Comparison of ENCODE assay signal across 29 cellular contexts in the genomic region with DNA sequence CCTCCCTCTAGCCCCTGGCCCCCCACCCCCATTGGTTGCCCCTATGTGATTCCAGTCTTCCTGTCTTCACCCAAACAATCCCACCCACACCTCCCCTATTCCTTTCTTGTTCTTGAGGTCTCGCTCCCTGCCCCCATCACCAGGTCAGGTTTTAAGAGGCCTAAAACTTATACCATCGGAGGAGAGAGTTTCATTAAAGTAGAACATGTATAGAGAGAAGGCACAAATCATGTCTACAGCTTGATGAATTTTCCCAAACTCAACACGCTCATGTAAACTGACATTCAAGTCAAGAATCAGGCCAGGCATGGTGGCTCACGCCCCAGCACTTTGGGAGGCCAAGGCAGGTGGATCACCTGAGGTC. TPM values are rescaled to one million over a fixed set of nuclear protein-coding genes. Genes with fewer than 3 reads are reported as not detected.
"Had no signal": no experiment of that assay in that cellular context is flagged by ENCODE, and none has a peak within 500 bp of the region (broad histone marks: within the 10 kb centered on the region; RNA-seq: fewer than 3 reads in every experiment).

No MANE protein-coding gene starts in this region.

- H3K9me3 ChIP-seq: body of pancreas, gastrocnemius medialis, neutrophil, ovary, right lobe of liver, testis, upper lobe of left lung had no signal

- H3K4me3 Mint-ChIP-seq: activated naive CD8-positive, alpha-beta T cell; activated T-cell treated with anti-CD3 and anti-CD28 coated beads, Interleukin-2, amount 50 U/mL, for 24 hours; naive B cell; nephron progenitor cell had no signal

- FAIRE-seq: colon, endometrium, islet of Langerhans had no signal

- H3K27me3 Mint-ChIP-seq: activated naive CD8-positive, alpha-beta T cell; activated T-cell treated with anti-CD3 and anti-CD28 coated beads, Interleukin-2, amount 50 U/mL, for 24 hours; naive B cell; progenitor cell of endocrine pancreas had no signal

- H3K36me3 Mint-ChIP-seq: naive B cell had no signal

- H3K27me3 ChIP-seq: body of pancreas, gastrocnemius medialis, neutrophil, ovary, right lobe of liver, testis, upper lobe of left lung had no signal

- DNase-seq: activated CD4-positive, alpha-beta T cell treated with anti-CD3 and anti-CD28 coated beads, Interleukin-2, amount 50 U/mL, for 1 hour; activated CD4-positive, CD25-positive, alpha-beta regulatory T cell treated with anti-CD3 and anti-CD28 coated beads, Interleukin-2, amount 50 U/mL, for 72 hours; activated CD8-positive, alpha-beta memory T cell treated with anti-CD3 and anti-CD28 coated beads, Interleukin-2, amount 50 U/mL, for 4 hours; activated T-cell treated with anti-CD3 and anti-CD28 coated beads, Interleukin-2, amount 50 U/mL, for 24 hours; anterior cingulate cortex; body of pancreas; effector CD8-positive, alpha-beta T cell; gastrocnemius medialis; glutamatergic neuron; left cardiac atrium; left ventricle myocardium superior; naive B cell; nephron progenitor cell; right lobe of liver; stimulated activated CD4-positive, alpha-beta T cell treated with anti-CD3 and anti-CD28 coated beads, Interleukin-12 subunit alpha, Interleukin-12 subunit beta, amount 100 ng/mL, for 4 hours; stimulated activated CD4-positive, alpha-beta T cell treated with anti-CD3 and anti-CD28 coated beads, Interleukin-4, amount 100 ng/mL, for 1 hour; stimulated activated naive CD8-positive, alpha-beta T cell treated with anti-CD3 and anti-CD28 coated beads, Interleukin-15, Interleukin-2, amounts not matched to agents 100 U/mL and 50 U/mL, for 24 hours; T-helper 2 cell had no signal

- H3K27ac ChIP-seq: body of pancreas, epithelial cell of prostate, gastrocnemius medialis, neutrophil, ovary, right lobe of liver, testis, upper lobe of left lung had no signal

- ATAC-seq: body of pancreas; gastrocnemius medialis; left ventricle myocardium superior; right lobe of liver; stimulated activated naive CD8-positive, alpha-beta T cell treated with anti-CD3 and anti-CD28 coated beads, Interleukin-15, Interleukin-2, amounts not matched to agents 100 U/mL and 50 U/mL, for 24 hours had no signal

- H3K36me3 ChIP-seq: gastrocnemius medialis, neutrophil, ovary, right lobe of liver, upper lobe of left lung had no signal

- H3K9me3 Mint-ChIP-seq: activated T-cell treated with anti-CD3 and anti-CD28 coated beads, Interleukin-2, amount 50 U/mL, for 24 hours; naive B cell had no signal

- H3K27ac Mint-ChIP-seq: activated naive CD8-positive, alpha-beta T cell; activated T-cell treated with anti-CD3 and anti-CD28 coated beads, Interleukin-2, amount 50 U/mL, for 24 hours; nephron progenitor cell; progenitor cell of endocrine pancreas had no signal

- H3K4me1 Mint-ChIP-seq: naive B cell had no signal

- H3K4me3 ChIP-seq: body of pancreas, gastrocnemius medialis, ovary, right lobe of liver, testis, upper lobe of left lung had no signal

RNA-seq across cellular contexts. Expression of a gene that starts 44.5 kb away (rescaled TPM):
- total RNA-seq: activated CD8-positive, alpha-beta memory T cell treated with anti-CD3 and anti-CD28 coated beads for 36 hours had no signal
